Comparison of ENCODE assay signal across 21 cellular contexts in the genomic region with DNA sequence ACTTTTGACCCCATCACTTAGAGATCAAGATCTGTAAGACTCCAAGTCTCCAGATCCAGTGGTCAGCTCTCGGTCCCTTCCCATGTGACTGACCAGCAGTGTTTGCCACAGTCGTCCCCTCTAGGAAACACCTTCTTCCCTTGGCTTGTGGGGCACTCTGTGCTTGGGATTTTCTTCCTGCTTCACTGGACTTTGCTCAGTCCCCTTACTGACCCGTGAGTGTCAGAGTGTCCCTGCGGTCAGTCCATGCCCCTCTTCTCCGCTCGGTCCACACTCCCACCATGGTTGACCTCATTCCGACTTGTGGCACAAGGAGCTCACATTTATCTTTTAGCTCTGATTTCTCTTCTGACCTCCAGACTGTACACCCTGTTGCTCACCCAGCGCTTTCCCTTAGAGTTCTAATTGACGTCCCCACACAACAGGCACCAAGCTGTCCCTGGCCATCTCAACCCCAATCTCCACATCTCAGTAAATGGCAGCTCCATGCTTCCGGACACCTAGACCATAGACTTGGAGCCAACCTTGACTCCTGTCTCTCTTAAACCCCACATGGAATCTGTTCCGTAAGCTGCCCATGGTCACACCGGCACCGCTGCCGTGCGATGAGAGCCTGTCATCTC.
DNase-seq lines count a peak whose midpoint lies in the region; ATAC-seq and TF ChIP-seq lines count a peak whose summit lies in the region.
"Had no signal": no experiment of that assay in that cellular context is flagged by ENCODE, and none has a peak within 500 bp of the region (broad histone marks: within the 10 kb centered on the region; RNA-seq: fewer than 3 reads in every experiment).

No MANE protein-coding gene starts in this region.

- no peaks in the 10 kb centered on the region for H3K36me3 ChIP-seq in BLaER1 treated with 17β-estradiol and CSF1 and Interleukin-3, amounts not matched to agents 10 nM and 100 nM
- H3K36me3 ChIP-seq: colonic mucosa, HAP-1, suprapubic skin had no signal

- no peak overlapping the region for H3K23ac ChIP-seq in H9 (ENCODE audit: insufficient read length, low read depth, low read length)

- H3K56ac ChIP-seq in H9 (ENCODE audit: insufficient read length, low read depth, low read length) = no peak overlapping the region

- no peaks in the 10 kb centered on the region for H3K79me1 ChIP-seq in H9 (ENCODE audit: insufficient read depth, low read depth, low read length, poor library complexity, severe bottlenecking)

- H3K9me3 Mint-ChIP-seq in H9 (no peaks in the 10 kb centered on the region), nephron progenitor cell (no peaks in the 10 kb centered on the region), endothelial cell (ENCODE audit: unreplicated experiment) (no peaks in the 10 kb centered on the region)
- no peaks in the 10 kb centered on the region for H3K9me3 Mint-ChIP-seq in effector memory CD8-positive, alpha-beta T cell
- H3K9me3 Mint-ChIP-seq: activated naive CD4-positive, alpha-beta T cell treated with anti-CD3 and anti-CD28 coated beads, Interleukin-2, amount 50 U/mL, for 72 hours; mesothelial cell of epicardium; stimulated activated effector memory CD8-positive, alpha-beta T cell treated with anti-CD3 and anti-CD28 coated beads, Interleukin-12 subunit alpha, Interleukin-12 subunit beta, amount 100 ng/mL, for 72 hours had no signal

- H3K4me2 ChIP-seq in BLaER1 treated with 17β-estradiol and CSF1 and Interleukin-3, amounts not matched to agents 10 nM and 100 nM = peak overlapping the region in 8 of 11 experiments; percentile 61 to 89 (median 77); a peak in 9 of 22 replicates
- no peak overlapping the region for H3K4me2 ChIP-seq in H9 (ENCODE audit: insufficient read depth, insufficient read length, low read length)

- H2BK15ac ChIP-seq in H9 (ENCODE audit: low read depth, low read length) = no peak overlapping the region

- H3T11ph ChIP-seq in H9 (ENCODE audit: low read length) = no peak overlapping the region

- H3K4ac ChIP-seq in H9 (ENCODE audit: low read depth, low read length) = no peak overlapping the region

- no peak overlapping the region for H2AK5ac ChIP-seq in H9 (ENCODE audit: insufficient read length, low read length)

- H3K27ac ChIP-seq in BLaER1 treated with 17β-estradiol and CSF1 and Interleukin-3, amounts not matched to agents 10 nM and 100 nM = peak overlapping the region in 2 of 11 experiments; percentile 2 to 63; a peak in 2 of 22 replicates
- H3K27ac ChIP-seq in H9 (ENCODE audit: insufficient read length, low read depth, low read length) = no peak overlapping the region
- H3K27ac ChIP-seq: body of pancreas, colonic mucosa, psoas muscle, suprapubic skin had no signal

- H2BK5ac ChIP-seq in H9 (ENCODE audit: insufficient read length, low read length) = no peak overlapping the region

- H3K79me2 ChIP-seq in H9 (ENCODE audit: insufficient read depth, low read length) = no peaks in the 10 kb centered on the region

- H3K4me1 Mint-ChIP-seq in H9 (peaks cover 26 to 29% of the 10 kb centered on the region in 2 experiments), nephron progenitor cell (peaks cover 79% of the 10 kb centered on the region), endothelial cell (ENCODE audit: unreplicated experiment) (peaks cover 29% of the 10 kb centered on the region)
- H3K4me1 Mint-ChIP-seq in effector memory CD8-positive, alpha-beta T cell (ENCODE audit: low read depth in 2 of 2) = peaks cover 37 to 57% of the 10 kb centered on the region in 2 donors

- H2BK20ac ChIP-seq in H9 (ENCODE audit: low read depth, low read length, poor library complexity, severe bottlenecking) = no peak overlapping the region

- H3K36me3 Mint-ChIP-seq in H9 (ENCODE audit: insufficient read depth in 1 of 3, low read depth in 3 of 3) (no peaks in the 10 kb centered on the region; a peak in 2 of 7 replicates), nephron progenitor cell (ENCODE audit: low read depth) (peaks cover 22% of the 10 kb centered on the region), endothelial cell (ENCODE audit: low read depth, unreplicated experiment) (peaks cover 3% of the 10 kb centered on the region)
- peaks cover 7% of the 10 kb centered on the region for H3K36me3 Mint-ChIP-seq in effector memory CD8-positive, alpha-beta T cell (ENCODE audit: insufficient read depth)
- H3K36me3 Mint-ChIP-seq: mesothelial cell of epicardium; stimulated activated effector memory CD8-positive, alpha-beta T cell treated with anti-CD3 and anti-CD28 coated beads, Interleukin-12 subunit alpha, Interleukin-12 subunit beta, amount 100 ng/mL, for 72 hours had no signal

- H3K4me3 Mint-ChIP-seq in H9 (no peak overlapping the region), nephron progenitor cell (peak overlapping the region; percentile 37), endothelial cell (ENCODE audit: unreplicated experiment) (no peak overlapping the region)
- H3K4me3 Mint-ChIP-seq in effector memory CD8-positive, alpha-beta T cell = peak overlapping the region in 1 of 2 donors; percentile 62
- H3K4me3 Mint-ChIP-seq: mesothelial cell of epicardium; stimulated activated effector memory CD8-positive, alpha-beta T cell treated with anti-CD3 and anti-CD28 coated beads, Interleukin-12 subunit alpha, Interleukin-12 subunit beta, amount 100 ng/mL, for 72 hours had no signal

- no CpG with 5 or more reads among the region's 15 CpGs for WGBS in H9 (ENCODE audit: extremely low coverage, insufficient read length, low lambda C conversion rate)

- no peak overlapping the region for H2BK120ac ChIP-seq in H9 (ENCODE audit: low read depth, low read length, poor library complexity, severe bottlenecking)

- H4K20me1 ChIP-seq in BLaER1 treated with 17β-estradiol and CSF1 and Interleukin-3, amounts not matched to agents 10 nM and 100 nM = peaks cover 0 to 68% (median 27%) of the 10 kb centered on the region in 11 experiments; a peak in 15 of 22 replicates
- H4K20me1 ChIP-seq in H9 (ENCODE audit: control insufficient read depth, insufficient read depth, insufficient read length) = no peaks in the 10 kb centered on the region

- no peak for ATAC-seq in effector memory CD8-positive, alpha-beta T cell (replicated peaks)
- no peak for ATAC-seq in HG02610 (IDR thresholded peaks at IDR 0.05; ENCODE audit: unreplicated experiment)
- ATAC-seq in GM19023 (IDR thresholded peaks at IDR 0.05; ENCODE audit: unreplicated experiment) = no peak
- ATAC-seq: activated CD4-positive, CD25-positive, alpha-beta regulatory T cell treated with anti-CD3 and anti-CD28 coated beads, Interleukin-2, amount 50 U/mL, for 24 hours; activated CD8-positive, alpha-beta T cell treated with anti-CD3 and anti-CD28 coated beads, Interleukin-2, amount 10 ng/mL, durations not matched to agents 7 days and 5 days; activated naive CD4-positive, alpha-beta T cell treated with anti-CD3 and anti-CD28 coated beads, Interleukin-2, amount 50 U/mL, for 72 hours; body of pancreas; psoas muscle; stimulated activated effector memory CD8-positive, alpha-beta T cell treated with anti-CD3 and anti-CD28 coated beads, Interleukin-12 subunit alpha, Interleukin-12 subunit beta, amount 100 ng/mL, for 72 hours had no signal

- H3K27me3 Mint-ChIP-seq in H9 (ENCODE audit: low read depth) (peaks cover 2% of the 10 kb centered on the region; the same call in 1 of the 2 replicates), nephron progenitor cell (ENCODE audit: low read depth, poor library complexity) (no peaks in the 10 kb centered on the region), endothelial cell (ENCODE audit: unreplicated experiment) (peaks cover 8% of the 10 kb centered on the region)
- no peaks in the 10 kb centered on the region for H3K27me3 Mint-ChIP-seq in effector memory CD8-positive, alpha-beta T cell

- no peak overlapping the region for H3K18ac ChIP-seq in H9 (ENCODE audit: insufficient read length, low read depth, low read length)

- H3K27ac Mint-ChIP-seq in H9 = no peak overlapping the region
- H3K27ac Mint-ChIP-seq in effector memory CD8-positive, alpha-beta T cell = peak overlapping the region; percentile 0 to 72
- peak overlapping the region; percentile 85 for H3K27ac Mint-ChIP-seq in nephron progenitor cell
- H3K27ac Mint-ChIP-seq in endothelial cell (ENCODE audit: unreplicated experiment) = no peak overlapping the region
- H3K27ac Mint-ChIP-seq: activated naive CD4-positive, alpha-beta T cell treated with anti-CD3 and anti-CD28 coated beads, Interleukin-2, amount 50 U/mL, for 72 hours; mesothelial cell of epicardium had no signal

- TF ChIP-seq CTCF in H9 (conservative IDR thresholded peaks at IDR 0.05) (no peak), nephron progenitor cell (IDR thresholded peaks at IDR 0.05) (no peak), endothelial cell (IDR thresholded peaks at IDR 0.05; ENCODE audit: unreplicated experiment) (no peak)

- peaks cover 11 to 44% (median 33%) of the 10 kb centered on the region in 10 experiments for H3K4me1 ChIP-seq in BLaER1 treated with 17β-estradiol and CSF1 and Interleukin-3, amounts not matched to agents 10 nM and 100 nM
- H3K4me1 ChIP-seq in H9 (ENCODE audit: insufficient read depth, low read length) = peaks cover 7% of the 10 kb centered on the region; the same call in 1 of the 2 replicates
- H3K4me1 ChIP-seq: body of pancreas, colonic mucosa, psoas muscle, suprapubic skin had no signal

- DNase-seq in H9 (peak; percentile 12), nephron progenitor cell (no peak), Kasumi-1 (lab: John Stamatoyannopoulos, UW) (no peak), endothelial cell (ENCODE audit: low spot score) (no peak)
- DNase-seq in effector memory CD8-positive, alpha-beta T cell = no peak
- DNase-seq: activated CD8-positive, alpha-beta T cell treated with anti-CD3 and anti-CD28 coated beads, Interleukin-2, amount 10 ng/mL, durations not matched to agents 7 days and 5 days; colonic mucosa; GDM1; NCI-H526 treated with DMSO at 0.1 percent for 48 hours; psoas muscle; stimulated activated CD4-positive, alpha-beta T cell treated with anti-CD3 and anti-CD28 coated beads, Interleukin-1b, Interleukin-23, amount 100 ng/mL, for 48 hours had no signal

- no peak overlapping the region for H3K9ac ChIP-seq in BLaER1 treated with 17β-estradiol and CSF1 and Interleukin-3, amounts not matched to agents 10 nM and 100 nM
- no peak overlapping the region for H3K9ac ChIP-seq in H9 (ENCODE audit: extremely low read depth, insufficient read length, low read length)

- no peak overlapping the region for H4K5ac ChIP-seq in H9 (ENCODE audit: insufficient read length, low read depth, low read length)

- H2BK12ac ChIP-seq in H9 (ENCODE audit: insufficient read length, low read depth, low read length) = no peak overlapping the region

- H3K27me3 ChIP-seq in BLaER1 treated with 17β-estradiol and CSF1 and Interleukin-3, amounts not matched to agents 10 nM and 100 nM = peaks cover 0 to 8% (median 0%) of the 10 kb centered on the region in 11 experiments; a peak in 3 of 22 replicates
- H3K27me3 ChIP-seq in H9 (ENCODE audit: insufficient read depth, low read length) = no peaks in the 10 kb centered on the region
- H3K27me3 ChIP-seq: body of pancreas, colonic mucosa had no signal

- H3K14ac ChIP-seq in H9 (ENCODE audit: insufficient read depth, low read length) = no peak overlapping the region

- no peak overlapping the region for H4K8ac ChIP-seq in H9 (replicated peaks; ENCODE audit: insufficient read length, low read depth, low read length)

- no peaks in the 10 kb centered on the region for H3K23me2 ChIP-seq in H9 (ENCODE audit: insufficient read length, low read depth, low read length, poor library complexity, severe bottlenecking)

- H2AFZ ChIP-seq in H9 (ENCODE audit: low read length) = no peak overlapping the region

- H3K4me3 ChIP-seq in BLaER1 treated with 17β-estradiol and CSF1 and Interleukin-3, amounts not matched to agents 10 nM and 100 nM = no peak overlapping the region
- H3K4me3 ChIP-seq: body of pancreas, colonic mucosa, HAP-1, psoas muscle, suprapubic skin had no signal

- H4K91ac ChIP-seq in H9 (ENCODE audit: insufficient read length, low read depth, low read length) = no peak overlapping the region

- H3K9me3 ChIP-seq in BLaER1 treated with 17β-estradiol and CSF1 and Interleukin-3, amounts not matched to agents 10 nM and 100 nM (replicated peaks in 1 of 11) = no peaks in the 10 kb centered on the region
- H3K9me3 ChIP-seq in H9 (ENCODE audit: control insufficient read depth, low read depth, low read length) = no peaks in the 10 kb centered on the region
- H3K9me3 ChIP-seq: body of pancreas, colonic mucosa, HAP-1, psoas muscle, suprapubic skin had no signal

Comparison
In these comparisons a context has a peak if more than half of its experiments do, and no peak if none do; other contexts are left out.
1. H3K27ac Mint-ChIP-seq: peak in effector memory CD8-positive, alpha-beta T cell (2 of 2) and nephron progenitor cell (single experiment); none in H9 (0 of 3) and endothelial cell (single experiment).